In the genomic region with DNA sequence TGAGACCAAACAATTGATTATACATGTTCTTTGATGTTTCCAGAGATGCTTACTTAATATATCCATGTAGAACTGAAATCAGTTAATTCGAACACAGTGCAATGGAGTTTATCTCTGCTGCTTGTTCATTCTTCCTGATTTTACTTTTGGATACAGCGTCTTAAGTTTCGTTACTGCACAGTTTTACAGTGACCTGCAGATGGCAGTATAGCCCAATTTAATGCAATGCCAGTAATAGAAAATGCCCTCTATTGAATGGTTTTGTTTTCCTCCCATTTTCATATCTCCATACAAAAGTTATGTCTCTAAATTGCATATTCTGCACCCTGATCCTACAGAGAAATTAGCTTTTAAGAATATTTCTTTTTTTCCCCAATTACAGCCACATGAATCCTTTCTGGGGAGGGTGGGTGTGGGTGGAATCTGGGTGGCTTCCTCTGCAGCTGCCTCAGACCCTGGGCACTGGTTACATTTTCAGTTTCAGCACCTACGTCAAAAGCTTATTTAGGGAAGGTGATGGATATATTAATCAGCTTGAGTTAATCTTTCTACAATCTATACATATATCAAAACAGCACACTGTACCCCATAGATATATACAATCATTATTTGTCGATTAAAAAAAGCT, we compare ENCODE assay signal across 8 cellular contexts.
DNase-seq lines count a peak whose midpoint lies in the region; ATAC-seq, FAIRE-seq and TF ChIP-seq lines count a peak whose summit lies in the region.

No MANE protein-coding gene starts in this region.

- H3K4me3 Mint-ChIP-seq in HFFc6, result no peak overlapping the region

- no peaks in the 10 kb centered on the region for H3K4me1 ChIP-seq in pancreas

- intact Hi-C loops in pancreas (cut with DNase I), result loop anchor here in 1 of 3 donors (5.0 kb wide), 1 partner anchor 208 kb away; no protein-coding TSS in a partner anchor

- FAIRE-seq in pancreas (lab: Jason Lieb, UNC), result peak; percentile 86

- ATAC-seq in pancreas, result peak in 3 of 4 donors; percentile 70 to 79 (median 76)
- ATAC-seq in omental fat pad (ENCODE audit: low FRiP score), result no peak

- H3K4me3 ChIP-seq in pancreas, result no peak overlapping the region

- no peaks in the 10 kb centered on the region for H3K9me3 Mint-ChIP-seq in HFFc6

- H3K27ac Mint-ChIP-seq in HFFc6, result no peak overlapping the region

- DNase-seq in stimulated activated naive CD4-positive, alpha-beta T cell (lab: John Stamatoyannopoulos, UW), result peak in 4 of 6 experiments; percentile 21 to 64 (median 46)
- DNase-seq in stimulated activated naive CD4-positive, alpha-beta T cell treated with Interleukin-2 at 50 U/mL for 16 hours (lab: John Stamatoyannopoulos, UW), result no peak
- DNase-seq in HFFc6 (peak; percentile 42), NCI-H2196 (lab: John Stamatoyannopoulos, UW; ENCODE audit: unreplicated experiment) (peak; percentile 54), fibroblast of peridontal ligament (ENCODE audit: extremely low read depth) (peak; percentile 66), pancreas (peak in 1 of 6 donors; percentile 13), omental fat pad (ENCODE audit: low spot score) (no peak)
- DNase-seq in activated CD4-positive, alpha-beta T cell treated with anti-CD3 and anti-CD28 coated beads, Interleukin-2, amount 50 U/mL, for 48 hours, result peak; percentile 9 to 18

- no peaks in the 10 kb centered on the region for H3K36me3 ChIP-seq in pancreas

- no peaks in the 10 kb centered on the region for H3K9me3 ChIP-seq in pancreas

- H3K27me3 Mint-ChIP-seq in HFFc6 (ENCODE audit: insufficient read depth), result no peaks in the 10 kb centered on the region; the same call in none of the 2 replicates

- WGBS in pancreas, 2 donors, result 20 to 22% methylated on average over 5 of the region's 5 CpGs

- H3K4me1 Mint-ChIP-seq in HFFc6 (ENCODE audit: low read depth), result no peaks in the 10 kb centered on the region

- no peak overlapping the region for H3K27ac ChIP-seq in pancreas

- TF ChIP-seq CTCF in HFFc6 (IDR thresholded peaks at IDR 0.05) (peak; percentile 89), pancreas (IDR thresholded peaks at IDR 0.05) (peak; percentile 43 to 74 (median 56)), omental fat pad (IDR thresholded peaks at IDR 0.05) (no peak)

- no peaks in the 10 kb centered on the region for H3K36me3 Mint-ChIP-seq in HFFc6 (ENCODE audit: low read depth)

- peaks cover 0 to 4% (median 0%) of the 10 kb centered on the region in 4 donors for H3K27me3 ChIP-seq in pancreas

Comparison
In these comparisons a context has a peak if more than half of its experiments do, and no peak if none do; other contexts are left out.
1. DNase-seq: peak in stimulated activated naive CD4-positive, alpha-beta T cell (4 of 6), HFFc6 (single experiment), NCI-H2196 (single experiment), activated CD4-positive, alpha-beta T cell treated with anti-CD3 and anti-CD28 coated beads, Interleukin-2, amount 50 U/mL, for 48 hours (2 of 2) and fibroblast of peridontal ligament (single experiment); none in stimulated activated naive CD4-positive, alpha-beta T cell treated with Interleukin-2 at 50 U/mL for 16 hours (single experiment) and omental fat pad (single experiment).
2. CTCF ChIP-seq: peak in HFFc6 (single experiment) and pancreas (4 of 4); none in omental fat pad (0 of 3).